In the genomic region with DNA sequence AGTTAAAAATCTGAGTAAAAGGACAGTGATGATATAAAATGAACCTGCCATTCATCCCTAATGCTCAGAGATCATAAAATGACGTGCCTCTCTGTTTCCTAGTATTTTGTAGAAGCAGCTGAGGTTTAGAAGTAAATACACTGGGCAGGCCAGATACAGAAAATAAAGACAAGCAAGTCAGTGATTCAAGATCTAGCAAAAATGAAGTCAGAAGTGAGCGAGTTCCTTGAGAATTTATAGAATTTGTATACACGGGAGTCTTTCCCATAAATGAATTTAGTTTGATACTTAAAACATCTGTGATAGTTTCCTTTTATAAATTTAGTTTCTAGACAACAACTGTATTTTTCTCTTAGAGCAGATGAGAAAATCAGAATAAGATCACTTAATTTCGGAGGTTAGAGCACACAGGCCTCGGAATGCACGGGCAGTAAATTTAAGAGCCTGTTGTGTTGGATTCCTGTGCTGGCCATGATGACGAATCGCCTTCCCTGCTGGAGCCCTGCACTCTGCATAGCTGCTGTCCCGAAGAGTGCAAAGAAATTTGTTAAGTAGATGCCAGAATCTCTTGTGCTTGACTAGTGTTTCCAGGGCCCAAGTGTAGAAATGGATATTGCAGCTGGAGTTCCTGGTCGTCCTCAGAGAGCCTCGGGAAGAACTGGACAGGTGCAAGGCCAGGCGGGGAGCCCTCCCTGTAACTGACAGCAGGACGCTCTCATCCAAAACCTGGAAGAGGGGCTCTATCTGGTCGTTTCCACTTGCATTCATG, we compare ENCODE assay signal across 8 cellular contexts.
A peak's percentile ranks its signal among the peaks of the same experiment; 100 is the strongest.
DNase-seq lines count a peak whose midpoint lies in the region; ATAC-seq, FAIRE-seq and TF ChIP-seq lines count a peak whose summit lies in the region.

No MANE protein-coding gene starts in this region.

- ATAC-seq in GM18498 (IDR thresholded peaks at IDR 0.05; ENCODE audit: unreplicated experiment), result no peak

- peak; percentile 91 for DNase-seq in astrocyte of the hippocampus (ENCODE audit: low read depth, low spot score)
- no peak for DNase-seq in kidney
- no peak for DNase-seq in smooth muscle cell (lab: John Stamatoyannopoulos, UW; ENCODE audit: unreplicated experiment)
- DNase-seq in stimulated activated naive CD4-positive, alpha-beta T cell (lab: John Stamatoyannopoulos, UW), result no peak
- DNase-seq in activated effector memory CD4-positive, alpha-beta T cell treated with anti-CD3 and anti-CD28 coated beads, Interleukin-2, amount 50 U/mL, for 16 hours, result no peak
- no peak for DNase-seq in occipital lobe (lab: John Stamatoyannopoulos, UW)

- WGBS in smooth muscle cell (ENCODE audit: low lambda C conversion rate), result 35% methylated on average over 14 of the region's 14 CpGs

- peaks cover 14% of the 10 kb centered on the region for H3F3A ChIP-seq in smooth muscle cell (ENCODE audit: low read depth)

- peaks cover 42% of the 10 kb centered on the region for H3K79me2 ChIP-seq in smooth muscle cell (ENCODE audit: low read depth)

- FAIRE-seq in kidney (lab: Jason Lieb, UNC), result no peak

- H3K36me3 ChIP-seq in HUES48 (ENCODE audit: control insufficient read depth, insufficient read depth, low read length) (no peaks in the 10 kb centered on the region; the same call in 1 of the 2 replicates), kidney (ENCODE audit: control insufficient read depth in 1 of 2, insufficient read depth in 2 of 2, low read length in 2 of 2) (peaks cover 0 to 5% of the 10 kb centered on the region in 2 donors), smooth muscle cell (ENCODE audit: low read depth) (no peaks in the 10 kb centered on the region)

- H3K4me1 ChIP-seq in HUES48 (ENCODE audit: control insufficient read depth, insufficient read depth, low read length) (peaks cover 34% of the 10 kb centered on the region), kidney (ENCODE audit: control insufficient read depth in 1 of 2, insufficient read depth in 1 of 2, low read depth in 1 of 2, low read length in 2 of 2) (peaks cover 0 to 11% of the 10 kb centered on the region in 2 donors), smooth muscle cell (ENCODE audit: low read depth) (peaks cover 17% of the 10 kb centered on the region)

- TF ChIP-seq CTCF in kidney (IDR thresholded peaks at IDR 0.05; ENCODE audit: borderline replicate concordance, extremely low read depth, insufficient read depth) (no peak), smooth muscle cell (IDR thresholded peaks at IDR 0.05; ENCODE audit: borderline replicate concordance, insufficient read depth, poor library complexity, severe bottlenecking) (no peak)

- H3K27me3 ChIP-seq in HUES48 (ENCODE audit: control insufficient read depth, insufficient read depth, low read length) (no peaks in the 10 kb centered on the region), smooth muscle cell (ENCODE audit: low read depth) (no peaks in the 10 kb centered on the region)

- H3K9me3 ChIP-seq in HUES48 (ENCODE audit: control insufficient read depth, insufficient read depth, low read length) (no peaks in the 10 kb centered on the region), kidney (ENCODE audit: control insufficient read depth in 1 of 2, low read length in 2 of 2) (no peaks in the 10 kb centered on the region), smooth muscle cell (replicated peaks; ENCODE audit: low read depth) (no peaks in the 10 kb centered on the region)

- H3K4me3 ChIP-seq in HUES48 (ENCODE audit: low read depth, low read length), result 0 out of 2 replicates have a peak overlapping the region, but pooled peaks have one; percentile 4
- H3K4me3 ChIP-seq in kidney (ENCODE audit: low read length in 2 of 2), result peak overlapping the region; percentile 51 to 58
- H3K4me3 ChIP-seq in smooth muscle cell, result peak overlapping the region; percentile 16

- peak overlapping the region; percentile 76 for H3K4me2 ChIP-seq in smooth muscle cell

- no peak overlapping the region for H2AFZ ChIP-seq in smooth muscle cell (ENCODE audit: low read depth)

- H3K9ac ChIP-seq in HUES48 (ENCODE audit: low read depth, low read length), result peak overlapping the region; percentile 20
- peak overlapping the region in 1 of 2 donors; percentile 59 for H3K9ac ChIP-seq in kidney (ENCODE audit: low read length in 2 of 2)
- H3K9ac ChIP-seq in smooth muscle cell (ENCODE audit: low read depth), result peak overlapping the region; percentile 55

- intact Hi-C loops in kidney (cut with DNase I), result no loop called here

- peaks cover 65% of the 10 kb centered on the region for H4K20me1 ChIP-seq in smooth muscle cell (ENCODE audit: low read depth)

- H3K27ac ChIP-seq in HUES48 (ENCODE audit: low read depth, low read length), result peak overlapping the region; percentile 57
- peak overlapping the region; percentile 8 to 41 for H3K27ac ChIP-seq in kidney (ENCODE audit: low read depth in 2 of 2, low read length in 2 of 2)
- peak overlapping the region; percentile 88 for H3K27ac ChIP-seq in smooth muscle cell (ENCODE audit: low read depth)

Comparison
In these comparisons a context has a peak if more than half of its experiments do, and no peak if none do; other contexts are left out.
1. H3K27ac ChIP-seq: peak in every context shown above with its lines; median percentile 88 in smooth muscle cell; 57 in HUES48; 24 in kidney.
2. H3K4me3 ChIP-seq: peak in every context shown above with its lines; median percentile 54 in kidney; 16 in smooth muscle cell; 4 in HUES48.